Comparison of ENCODE assay signal across 21 cellular contexts in genomic region chr5:119828536-119828935, GRCh38.
DNase-seq lines count a peak whose midpoint lies in the region; ATAC-seq and TF ChIP-seq lines count a peak whose summit lies in the region.
"Had no signal": no experiment of that assay in that cellular context is flagged by ENCODE, and none has a peak within 500 bp of the region (broad histone marks: within the 10 kb centered on the region; RNA-seq: fewer than 3 reads in every experiment).

No MANE protein-coding gene starts in this region.

- no peaks in the 10 kb centered on the region for H3K36me3 ChIP-seq in adipocyte (ENCODE audit: control insufficient read depth, insufficient read depth, low read length, severe bottlenecking)
- H3K36me3 ChIP-seq: BLaER1 had no signal

- H3K27me3 ChIP-seq in adipocyte (replicated peaks; ENCODE audit: control insufficient read depth, insufficient read depth, low read length) = no peaks in the 10 kb centered on the region
- H3K27me3 ChIP-seq: BLaER1 had no signal

- no peak overlapping the region for H3K4me3 ChIP-seq in adipocyte (ENCODE audit: low read length)
- no peak overlapping the region for H3K4me3 ChIP-seq in fibroblast of villous mesenchyme (ENCODE audit: low read depth, low read length)
- H3K4me3 ChIP-seq: BLaER1 had no signal

- ATAC-seq in HG03378 (IDR thresholded peaks at IDR 0.05; ENCODE audit: unreplicated experiment) = no peak
- ATAC-seq: Panc1 had no signal

- no peaks in the 10 kb centered on the region for H3K4me1 ChIP-seq in adipocyte (ENCODE audit: control insufficient read depth, insufficient read depth, low read length)
- H3K4me1 ChIP-seq: BLaER1 had no signal

- DNase-seq in adipocyte (ENCODE audit: low read depth) (peak; percentile 48), fibroblast of villous mesenchyme (ENCODE audit: low read depth) (peak; percentile 36), stromal cell of bone marrow (ENCODE audit: low read depth) (peak; percentile 6), HEK293T (ENCODE audit: extremely low spot score) (no peak), NCI-H1436 treated with DMSO at 0.1 percent for 48 hours (lab: John Stamatoyannopoulos, UW) (no peak), AG20443 (ENCODE audit: low spot score) (no peak)
- DNase-seq: CD4-positive, CD25-positive, alpha-beta regulatory T cell; DMS153; DND-41; GOT3; HCEC 1CT; MM.1S; NCI-H1694; NCI-H2029 treated with DMSO at 0.1 percent for 48 hours; NCI-H2227 treated with DMSO at 0.1 percent for 48 hours; NCI-H526 treated with DMSO at 0.1 percent for 48 hours; SHP77 treated with DMSO at 0.1 percent for 48 hours had no signal

- POLR2A ChIA-PET in HEK293T (lab: Yijun Ruan, JAX) = no interaction called here

- TF ChIP-seq CTCF in fibroblast of villous mesenchyme (IDR thresholded peaks at IDR 0.05; ENCODE audit: insufficient read depth, low read depth, low read length) = no peak

- CTCF ChIA-PET in HEK293T (lab: Yijun Ruan, JAX) = no interaction called here

- H3K9me3 ChIP-seq in adipocyte (ENCODE audit: control insufficient read depth, low read length) = no peaks in the 10 kb centered on the region
- H3K9me3 ChIP-seq: BLaER1 had no signal

- no peak overlapping the region for H3K9ac ChIP-seq in adipocyte (ENCODE audit: low read length)
- H3K9ac ChIP-seq: BLaER1, KMS-11 had no signal

TF ChIP-seq in HEK293T, 16 proteins besides CTCF, POLR2A, EP300 and RAD21:
- TF ChIP-seq ARNT (IDR thresholded peaks at IDR 0.05) (no peak), ZNF384 (IDR thresholded peaks at IDR 0.05) (no peak), FOXM1 (IDR thresholded peaks at IDR 0.05; ENCODE audit: borderline replicate concordance) (no peak), FOXA1 (IDR thresholded peaks at IDR 0.05) (no peak), SP1 (IDR thresholded peaks at IDR 0.05) (no peak), BHLHE40 (IDR thresholded peaks at IDR 0.05; ENCODE audit: borderline replicate concordance) (no peak), LEF1 (IDR thresholded peaks at IDR 0.05; ENCODE audit: borderline replicate concordance) (no peak), CTBP1 (IDR thresholded peaks at IDR 0.05; ENCODE audit: borderline replicate concordance) (no peak), FOXK2 (IDR thresholded peaks at IDR 0.05) (no peak), TARDBP (IDR thresholded peaks at IDR 0.05) (no peak), L3MBTL2 (conservative IDR thresholded peaks at IDR 0.05) (no peak), ELF4 (IDR thresholded peaks at IDR 0.05) (no peak), SUZ12 (IDR thresholded peaks at IDR 0.05) (no peak), NFRKB (IDR thresholded peaks at IDR 0.05) (no peak), HDGF (IDR thresholded peaks at IDR 0.05; ENCODE audit: borderline replicate concordance) (no peak)
- TF ChIP-seq, protein P1, sequence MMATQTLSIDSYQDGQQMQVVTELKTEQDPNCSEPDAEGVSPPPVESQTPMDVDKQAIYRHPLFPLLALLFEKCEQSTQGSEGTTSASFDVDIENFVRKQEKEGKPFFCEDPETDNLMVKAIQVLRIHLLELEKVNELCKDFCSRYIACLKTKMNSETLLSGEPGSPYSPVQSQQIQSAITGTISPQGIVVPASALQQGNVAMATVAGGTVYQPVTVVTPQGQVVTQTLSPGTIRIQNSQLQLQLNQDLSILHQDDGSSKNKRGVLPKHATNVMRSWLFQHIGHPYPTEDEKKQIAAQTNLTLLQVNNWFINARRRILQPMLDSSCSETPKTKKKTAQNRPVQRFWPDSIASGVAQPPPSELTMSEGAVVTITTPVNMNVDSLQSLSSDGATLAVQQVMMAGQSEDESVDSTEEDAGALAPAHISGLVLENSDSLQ (IDR thresholded peaks at IDR 0.05) = no peak

Comparison
In these comparisons a context has a peak if more than half of its experiments do, and no peak if none do; other contexts are left out.
1. DNase-seq: peak in adipocyte (single experiment), fibroblast of villous mesenchyme (single experiment) and stromal cell of bone marrow (single experiment); none in HEK293T (single experiment), NCI-H1436 treated with DMSO at 0.1 percent for 48 hours (single experiment) and AG20443 (single experiment).